15 cellular contexts compared by ENCODE assay signal in genomic region chr12:90253142-90253541, GRCh38.
A peak's percentile ranks its signal among the peaks of the same experiment; 100 is the strongest.
DNase-seq lines count a peak whose midpoint lies in the region; ATAC-seq and TF ChIP-seq lines count a peak whose summit lies in the region.
"Had no signal": no experiment of that assay in that cellular context is flagged by ENCODE, and none has a peak within 500 bp of the region (broad histone marks: within the 10 kb centered on the region; RNA-seq: fewer than 3 reads in every experiment).

No MANE protein-coding gene starts in this region.

- TF ChIP-seq POLR2A in gastroesophageal sphincter (IDR thresholded peaks at IDR 0.05) = no peak

- H3K4me1 ChIP-seq in BLaER1 (peaks cover 34% of the 10 kb centered on the region), endocrine pancreas (ENCODE audit: control insufficient read depth, insufficient read depth, low read length) (peaks cover 20% of the 10 kb centered on the region), gastroesophageal sphincter (peaks cover 0 to 12% (median 0%) of the 10 kb centered on the region in 3 donors)
- H3K4me1 ChIP-seq in CD8-positive, alpha-beta memory T cell (ENCODE audit: insufficient read depth, low read length) = peaks cover 8% of the 10 kb centered on the region
- H3K4me1 ChIP-seq: Caco-2 had no signal

- DNase-seq in NCI-H69 (lab: John Stamatoyannopoulos, UW) = peak; percentile 34
- DNase-seq in CD8-positive, alpha-beta memory T cell = no peak
- DNase-seq: foreskin melanocyte had no signal

- no peaks in the 10 kb centered on the region for H3K9me3 ChIP-seq in BLaER1
- no peaks in the 10 kb centered on the region for H3K9me3 ChIP-seq in endocrine pancreas (ENCODE audit: control insufficient read depth, low read length)
- no peaks in the 10 kb centered on the region for H3K9me3 ChIP-seq in gastroesophageal sphincter
- H3K9me3 ChIP-seq in CD8-positive, alpha-beta memory T cell (ENCODE audit: low read length) = no peaks in the 10 kb centered on the region
- H3K9me3 ChIP-seq: Caco-2 had no signal

- TF ChIP-seq EP300 in gastroesophageal sphincter (IDR thresholded peaks at IDR 0.05) = no peak

- no peaks in the 10 kb centered on the region for H3K9me3 Mint-ChIP-seq in CD8-positive, alpha-beta memory T cell
- no peaks in the 10 kb centered on the region for H3K9me3 Mint-ChIP-seq in activated T-helper 17 cell treated with anti-CD3 and anti-CD28 coated beads, Interleukin-2, amount 50 U/mL, for 72 hours
- H3K9me3 Mint-ChIP-seq: activated naive CD4-positive, alpha-beta T cell treated with anti-CD3 and anti-CD28 coated beads, Interleukin-2, amount 50 U/mL, for 24 hours; effector memory CD8-positive, alpha-beta T cell; stimulated activated effector memory CD8-positive, alpha-beta T cell treated with anti-CD3 and anti-CD28 coated beads, Interleukin-12 subunit alpha, Interleukin-12 subunit beta, amount 100 ng/mL, for 72 hours; type B pancreatic cell had no signal

- ATAC-seq in HG02678 (IDR thresholded peaks at IDR 0.05; ENCODE audit: unreplicated experiment) (peak; percentile 30), gastroesophageal sphincter (no peak), HG03571 (IDR thresholded peaks at IDR 0.05; ENCODE audit: unreplicated experiment) (no peak)
- no peak for ATAC-seq in activated T-helper 17 cell treated with anti-CD3 and anti-CD28 coated beads, Interleukin-2, amount 50 U/mL, for 72 hours (replicated peaks)
- ATAC-seq: Panc1 had no signal

- POLR2A ChIA-PET in CD8-positive, alpha-beta memory T cell (lab: Charles Lee) = no interaction called here

- CTCF ChIA-PET in CD8-positive, alpha-beta memory T cell (lab: Charles Lee) = no interaction called here

- H3K27me3 ChIP-seq in BLaER1 (no peaks in the 10 kb centered on the region), endocrine pancreas (ENCODE audit: control insufficient read depth, insufficient read depth, low read length) (no peaks in the 10 kb centered on the region), gastroesophageal sphincter (no peaks in the 10 kb centered on the region)
- H3K27me3 ChIP-seq in CD8-positive, alpha-beta memory T cell (ENCODE audit: insufficient read depth, low read length, poor library complexity, severe bottlenecking) = no peaks in the 10 kb centered on the region

- peak overlapping the region; percentile 70 for H3K4me2 ChIP-seq in BLaER1

- H3K4me1 Mint-ChIP-seq in CD8-positive, alpha-beta memory T cell = peaks cover 11 to 14% (median 12%) of the 10 kb centered on the region in 3 donors
- no peaks in the 10 kb centered on the region for H3K4me1 Mint-ChIP-seq in activated T-helper 17 cell treated with anti-CD3 and anti-CD28 coated beads, Interleukin-2, amount 50 U/mL, for 72 hours

- WGBS in gastroesophageal sphincter (ENCODE audit: low coverage in 1 of 2), 2 donors = 73 to 86% methylated on average over 5 of the region's 5 CpGs

- H3K9ac ChIP-seq in BLaER1 (no peak overlapping the region), endocrine pancreas (ENCODE audit: control insufficient read depth, insufficient read depth, low read length) (no peak overlapping the region)

- no peak overlapping the region for H3K27ac Mint-ChIP-seq in CD8-positive, alpha-beta memory T cell
- H3K27ac Mint-ChIP-seq in activated T-helper 17 cell treated with anti-CD3 and anti-CD28 coated beads, Interleukin-2, amount 50 U/mL, for 72 hours = no peak overlapping the region
- H3K27ac Mint-ChIP-seq: activated naive CD4-positive, alpha-beta T cell treated with anti-CD3 and anti-CD28 coated beads, Interleukin-2, amount 50 U/mL, for 24 hours had no signal

- TF ChIP-seq CTCF in gastroesophageal sphincter (IDR thresholded peaks at IDR 0.05) = no peak

- H3K4me3 ChIP-seq in BLaER1 (no peak overlapping the region), endocrine pancreas (ENCODE audit: control insufficient read depth, insufficient read depth, low read length) (peak overlapping the region; percentile 12), gastroesophageal sphincter (no peak overlapping the region)
- H3K4me3 ChIP-seq in CD8-positive, alpha-beta memory T cell (ENCODE audit: low read length) = no peak overlapping the region

- no peaks in the 10 kb centered on the region for H4K20me1 ChIP-seq in BLaER1

- H3K36me3 Mint-ChIP-seq in CD8-positive, alpha-beta memory T cell = no peaks in the 10 kb centered on the region
- H3K36me3 Mint-ChIP-seq in activated T-helper 17 cell treated with anti-CD3 and anti-CD28 coated beads, Interleukin-2, amount 50 U/mL, for 72 hours (ENCODE audit: low read depth) = no peaks in the 10 kb centered on the region
- H3K36me3 Mint-ChIP-seq: activated naive CD4-positive, alpha-beta T cell treated with anti-CD3 and anti-CD28 coated beads, Interleukin-2, amount 50 U/mL, for 24 hours; stimulated activated effector memory CD8-positive, alpha-beta T cell treated with anti-CD3 and anti-CD28 coated beads, Interleukin-12 subunit alpha, Interleukin-12 subunit beta, amount 100 ng/mL, for 72 hours; type B pancreatic cell had no signal

- H3K27ac ChIP-seq in BLaER1 = no peak overlapping the region
- H3K27ac ChIP-seq in gastroesophageal sphincter = no peak overlapping the region
- no peak overlapping the region for H3K27ac ChIP-seq in CD8-positive, alpha-beta memory T cell (ENCODE audit: low read depth, low read length)

- H3K27me3 Mint-ChIP-seq in CD8-positive, alpha-beta memory T cell = no peaks in the 10 kb centered on the region
- no peaks in the 10 kb centered on the region for H3K27me3 Mint-ChIP-seq in activated T-helper 17 cell treated with anti-CD3 and anti-CD28 coated beads, Interleukin-2, amount 50 U/mL, for 72 hours
- H3K27me3 Mint-ChIP-seq: effector memory CD8-positive, alpha-beta T cell; type B pancreatic cell had no signal

- no peak overlapping the region for H3K4me3 Mint-ChIP-seq in CD8-positive, alpha-beta memory T cell
- H3K4me3 Mint-ChIP-seq in activated T-helper 17 cell treated with anti-CD3 and anti-CD28 coated beads, Interleukin-2, amount 50 U/mL, for 72 hours = no peak overlapping the region
- H3K4me3 Mint-ChIP-seq: activated naive CD4-positive, alpha-beta T cell treated with anti-CD3 and anti-CD28 coated beads, Interleukin-2, amount 50 U/mL, for 24 hours; stimulated activated effector memory CD8-positive, alpha-beta T cell treated with anti-CD3 and anti-CD28 coated beads, Interleukin-12 subunit alpha, Interleukin-12 subunit beta, amount 100 ng/mL, for 72 hours; type B pancreatic cell had no signal

- H3K36me3 ChIP-seq in BLaER1 (no peaks in the 10 kb centered on the region), endocrine pancreas (ENCODE audit: control insufficient read depth, insufficient read depth, low read length) (no peaks in the 10 kb centered on the region), gastroesophageal sphincter (no peaks in the 10 kb centered on the region)
- H3K36me3 ChIP-seq in CD8-positive, alpha-beta memory T cell (ENCODE audit: insufficient read depth, low read length) = no peaks in the 10 kb centered on the region
